ENCODE assay signal across 14 cellular contexts in the genomic region with DNA sequence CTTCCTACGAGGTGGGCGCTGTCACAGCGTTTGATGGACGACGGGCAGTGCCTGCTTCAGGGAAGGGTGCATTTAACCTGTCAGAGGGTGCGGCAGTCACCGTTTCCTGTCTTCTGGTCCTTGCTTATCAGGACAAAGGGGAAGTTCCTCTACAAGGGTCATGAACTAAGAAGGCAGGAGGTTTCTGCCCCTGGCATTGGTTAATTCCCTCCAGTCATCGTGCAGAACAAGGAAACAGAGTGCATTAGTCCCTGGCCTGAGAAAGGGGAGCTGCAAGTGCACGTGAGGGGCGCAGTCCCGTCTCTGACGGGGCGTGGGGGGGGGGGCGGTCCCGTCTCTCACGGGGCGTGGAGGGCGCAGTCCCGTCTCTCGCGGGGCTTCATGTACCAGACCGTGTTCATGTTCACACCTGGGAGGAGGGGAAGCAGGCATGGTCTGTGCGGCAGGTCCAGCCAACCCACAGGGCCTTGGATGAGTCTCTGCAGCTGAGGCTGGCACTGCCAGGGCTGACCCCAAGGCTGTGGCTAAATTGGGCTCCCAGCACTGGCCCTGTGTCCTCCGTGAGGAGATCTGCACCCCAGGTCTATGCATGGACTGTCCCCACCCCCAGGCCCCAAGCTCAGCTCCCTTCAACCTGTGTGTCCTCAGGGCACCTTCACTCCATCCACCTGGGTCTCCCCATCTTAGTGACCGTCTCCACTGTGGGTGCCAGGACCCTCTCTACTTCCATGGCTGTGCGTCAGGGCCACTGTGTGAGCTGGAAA.
DNase-seq lines count a peak whose midpoint lies in the region; ATAC-seq and TF ChIP-seq lines count a peak whose summit lies in the region.
"Had no signal": no experiment of that assay in that cellular context is flagged by ENCODE, and none has a peak within 500 bp of the region (broad histone marks: within the 10 kb centered on the region; RNA-seq: fewer than 3 reads in every experiment).

No MANE protein-coding gene starts in this region.

- no peak overlapping the region for H3K4me3 Mint-ChIP-seq in activated T-cell treated with anti-CD3 and anti-CD28 coated beads, Interleukin-2, amount 50 U/mL, for 24 hours
- H3K4me3 Mint-ChIP-seq in natural killer cell (peak overlapping the region; percentile 53), glutamatergic neuron (ENCODE audit: unreplicated experiment) (no peak overlapping the region)

- no peak overlapping the region for H3K4me3 ChIP-seq in NB4 (ENCODE audit: low read depth, low read length)
- H3K4me3 ChIP-seq: skin epidermis had no signal

- peak; percentile 54 to 79 (median 61) for ATAC-seq in natural killer cell
- no peak for ATAC-seq in GM21360 (IDR thresholded peaks at IDR 0.05; ENCODE audit: unreplicated experiment)
- ATAC-seq: foreskin keratinocyte, HCT116, Panc1 had no signal

- no peaks in the 10 kb centered on the region for H3K36me3 Mint-ChIP-seq in activated T-cell treated with anti-CD3 and anti-CD28 coated beads, Interleukin-2, amount 50 U/mL, for 24 hours (ENCODE audit: low read depth)
- H3K36me3 Mint-ChIP-seq in natural killer cell, result no peaks in the 10 kb centered on the region
- no peaks in the 10 kb centered on the region for H3K36me3 Mint-ChIP-seq in glutamatergic neuron (ENCODE audit: unreplicated experiment)

- intact Hi-C loops in natural killer cell (cut with micrococcal nuclease), result no loop called here

- no peak for TF ChIP-seq CTCF in NB4 (IDR thresholded peaks at IDR 0.05; ENCODE audit: low read depth, low read length)
- TF ChIP-seq CTCF in natural killer cell (IDR thresholded peaks at IDR 0.05), result no peak
- TF ChIP-seq CTCF in glutamatergic neuron (IDR thresholded peaks at IDR 0.05; ENCODE audit: partially characterized antibody, unreplicated experiment), result no peak

- TF ChIP-seq POLR2A in NB4 (IDR thresholded peaks at IDR 0.05; ENCODE audit: extremely low read depth, insufficient read length), result no peak

- no peaks in the 10 kb centered on the region for H3K27me3 Mint-ChIP-seq in activated T-cell treated with anti-CD3 and anti-CD28 coated beads, Interleukin-2, amount 50 U/mL, for 24 hours
- H3K27me3 Mint-ChIP-seq in natural killer cell (ENCODE audit: low read depth in 2 of 2), result peaks cover 9 to 10% of the 10 kb centered on the region in 2 donors
- H3K27me3 Mint-ChIP-seq in glutamatergic neuron (ENCODE audit: unreplicated experiment), result peaks cover 11% of the 10 kb centered on the region

- DNase-seq in CMK (ENCODE audit: low read depth) (peak; percentile 87), NB4 (ENCODE audit: low read depth) (peak; percentile 85), natural killer cell (no peak), NCI-H446 (lab: John Stamatoyannopoulos, UW) (no peak), NCI-H1048 (lab: John Stamatoyannopoulos, UW) (no peak), glutamatergic neuron (no peak)
- DNase-seq in activated T-cell treated with anti-CD3 and anti-CD28 coated beads, Interleukin-2, amount 50 U/mL, for 24 hours, result peak; percentile 45
- DNase-seq: foreskin keratinocyte; NCI-H1436 treated with DMSO at 0.1 percent for 48 hours; stimulated activated naive CD4-positive, alpha-beta T cell treated with Interleukin-2 at 50 U/mL for 16 hours had no signal

- H3K9me3 Mint-ChIP-seq in activated T-cell treated with anti-CD3 and anti-CD28 coated beads, Interleukin-2, amount 50 U/mL, for 24 hours, result no peaks in the 10 kb centered on the region
- H3K9me3 Mint-ChIP-seq in natural killer cell (no peaks in the 10 kb centered on the region), glutamatergic neuron (ENCODE audit: unreplicated experiment) (peaks cover 9% of the 10 kb centered on the region)

- peaks cover 57% of the 10 kb centered on the region for H3K4me1 Mint-ChIP-seq in activated T-cell treated with anti-CD3 and anti-CD28 coated beads, Interleukin-2, amount 50 U/mL, for 24 hours (ENCODE audit: low read depth)
- H3K4me1 Mint-ChIP-seq in natural killer cell (peaks cover 7 to 22% of the 10 kb centered on the region in 2 donors), glutamatergic neuron (ENCODE audit: low read depth, unreplicated experiment) (peaks cover 52% of the 10 kb centered on the region)

- H3K27ac Mint-ChIP-seq in activated T-cell treated with anti-CD3 and anti-CD28 coated beads, Interleukin-2, amount 50 U/mL, for 24 hours, result no peak overlapping the region
- peak overlapping the region in 1 of 2 donors; percentile 67 for H3K27ac Mint-ChIP-seq in natural killer cell
- no peak overlapping the region for H3K27ac Mint-ChIP-seq in glutamatergic neuron (ENCODE audit: unreplicated experiment)

Comparison
In these comparisons a context has a peak if more than half of its experiments do, and no peak if none do; other contexts are left out.
1. DNase-seq: peak in CMK (single experiment), NB4 (single experiment) and activated T-cell treated with anti-CD3 and anti-CD28 coated beads, Interleukin-2, amount 50 U/mL, for 24 hours (single experiment); none in natural killer cell (single experiment), NCI-H446 (0 of 2), NCI-H1048 (single experiment) and glutamatergic neuron (single experiment).